ENCODE assay signal across 14 cellular contexts in the genomic region with DNA sequence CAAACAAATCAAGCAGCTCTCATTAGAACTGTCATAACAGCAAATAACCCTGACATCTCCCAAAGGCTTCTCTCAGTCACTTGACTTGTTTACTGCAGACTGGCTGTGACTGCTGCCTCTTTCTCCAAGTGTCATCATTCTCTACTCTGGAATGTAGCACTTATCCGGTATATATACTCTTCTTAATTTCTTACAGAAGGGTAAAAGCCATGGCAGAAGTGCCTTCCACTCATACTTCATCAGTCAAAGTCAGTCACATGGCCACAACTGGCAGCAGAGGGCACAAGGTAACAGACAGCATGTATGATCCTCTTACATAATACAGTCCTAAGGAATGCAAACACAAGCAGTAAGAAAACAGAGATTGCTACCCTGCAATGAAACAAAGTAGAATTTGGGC. TPM values are rescaled to one million over a fixed set of nuclear protein-coding genes. Genes with fewer than 3 reads are reported as not detected.
A peak's percentile ranks its signal among the peaks of the same experiment; 100 is the strongest.
DNase-seq lines count a peak whose midpoint lies in the region; ATAC-seq and TF ChIP-seq lines count a peak whose summit lies in the region.
"Had no signal": no experiment of that assay in that cellular context is flagged by ENCODE, and none has a peak within 500 bp of the region (broad histone marks: within the 10 kb centered on the region; RNA-seq: fewer than 3 reads in every experiment).

No MANE protein-coding gene starts in this region.

- no peaks in the 10 kb centered on the region for H3K9me3 Mint-ChIP-seq in activated CD4-positive, alpha-beta T cell treated with anti-CD3 and anti-CD28 coated beads, Interleukin-2, amount 10 ng/mL, durations not matched to agents 24 days and 14 days
- no peaks in the 10 kb centered on the region for H3K9me3 Mint-ChIP-seq in activated CD4-positive, alpha-beta T cell treated with anti-CD3 and anti-CD28 coated beads for 36 hours (ENCODE audit: low read depth)
- H3K9me3 Mint-ChIP-seq: IgD-negative memory B cell had no signal

- H3K9ac ChIP-seq in adipocyte (ENCODE audit: low read length) = no peak overlapping the region

- H3K27me3 ChIP-seq in adipocyte (replicated peaks; ENCODE audit: control insufficient read depth, insufficient read depth, low read length) (no peaks in the 10 kb centered on the region), upper lobe of right lung (no peaks in the 10 kb centered on the region)
- H3K27me3 ChIP-seq: ovary had no signal

- intact Hi-C loops in activated CD4-positive, alpha-beta T cell treated with anti-CD3 and anti-CD28 coated beads, Interleukin-2, amount 10 ng/mL, durations not matched to agents 24 days and 14 days (cut with micrococcal nuclease) = no loop called here
- intact Hi-C loops in activated CD4-positive, alpha-beta T cell treated with anti-CD3 and anti-CD28 coated beads for 36 hours (cut with DNase I, micrococcal nuclease) = no loop called here
- intact Hi-C loops in left ventricle myocardium superior (cut with micrococcal nuclease) (loop anchor here (10.0 kb wide), 1 partner anchor 47 kb away; a partner anchor contains a TSS), upper lobe of right lung (cut with DNase I) (no loop called here)

- CTCF ChIA-PET in activated CD4-positive, alpha-beta T cell treated with anti-CD3 and anti-CD28 coated beads for 36 hours (lab: Charles Lee) = interaction anchor here (0.6 to 0.7 kb wide), 2 partner anchors 21 to 29 kb away, joined by 3 to 4 read pairs; no protein-coding TSS in a partner anchor

- peaks cover 56% of the 10 kb centered on the region for H3K4me1 Mint-ChIP-seq in activated CD4-positive, alpha-beta T cell treated with anti-CD3 and anti-CD28 coated beads, Interleukin-2, amount 10 ng/mL, durations not matched to agents 24 days and 14 days
- H3K4me1 Mint-ChIP-seq in activated CD4-positive, alpha-beta T cell treated with anti-CD3 and anti-CD28 coated beads for 36 hours = peaks cover 33% of the 10 kb centered on the region

- H3K4me3 ChIP-seq in adipocyte (ENCODE audit: low read length) (no peak overlapping the region), upper lobe of right lung (no peak overlapping the region)
- H3K4me3 ChIP-seq: ovary, thoracic aorta had no signal

- H3K27me3 Mint-ChIP-seq in activated CD4-positive, alpha-beta T cell treated with anti-CD3 and anti-CD28 coated beads, Interleukin-2, amount 10 ng/mL, durations not matched to agents 24 days and 14 days = no peaks in the 10 kb centered on the region
- H3K27me3 Mint-ChIP-seq in activated CD4-positive, alpha-beta T cell treated with anti-CD3 and anti-CD28 coated beads for 36 hours = no peaks in the 10 kb centered on the region
- H3K27me3 Mint-ChIP-seq: IgD-negative memory B cell had no signal

- H3K4me1 ChIP-seq in adipocyte (ENCODE audit: control insufficient read depth, insufficient read depth, low read length) (peaks cover 24% of the 10 kb centered on the region), upper lobe of right lung (peaks cover 11% of the 10 kb centered on the region)

- ATAC-seq in activated CD4-positive, alpha-beta T cell treated with anti-CD3 and anti-CD28 coated beads for 36 hours = no peak
- ATAC-seq in left ventricle myocardium superior (peak; percentile 81), upper lobe of right lung (peak; percentile 66), GM21447 (IDR thresholded peaks at IDR 0.05; ENCODE audit: unreplicated experiment) (no peak)

- no peak overlapping the region for H3K4me3 Mint-ChIP-seq in activated CD4-positive, alpha-beta T cell treated with anti-CD3 and anti-CD28 coated beads, Interleukin-2, amount 10 ng/mL, durations not matched to agents 24 days and 14 days
- H3K4me3 Mint-ChIP-seq in activated CD4-positive, alpha-beta T cell treated with anti-CD3 and anti-CD28 coated beads for 36 hours = no peak overlapping the region
- H3K4me3 Mint-ChIP-seq: IgD-negative memory B cell had no signal

- no peak overlapping the region for H3K27ac ChIP-seq in upper lobe of right lung
- H3K27ac ChIP-seq: ovary, thoracic aorta had no signal

- DNase-seq in activated CD4-positive, alpha-beta T cell treated with anti-CD3 and anti-CD28 coated beads, Interleukin-2, amount 10 ng/mL, durations not matched to agents 24 days and 14 days = peak; percentile 47
- no peak for DNase-seq in activated CD4-positive, alpha-beta T cell treated with anti-CD3 and anti-CD28 coated beads for 36 hours
- DNase-seq in adipocyte (ENCODE audit: low read depth) (peak; percentile 34), left ventricle myocardium superior (no peak), upper lobe of right lung (no peak), DMS114 treated with DMSO at 0.1 percent for 48 hours (lab: John Stamatoyannopoulos, UW; ENCODE audit: unreplicated experiment) (no peak), middle frontal gyrus (ENCODE audit: extremely low spot score, low spot score) (no peak)
- DNase-seq: ACHN, activated gamma-delta T cell treated with Interleukin-2 at 50 U/mL for 16 hours, NCI-H1436 treated with DMSO at 0.1 percent for 48 hours, ovary had no signal

- H3K27ac Mint-ChIP-seq in activated CD4-positive, alpha-beta T cell treated with anti-CD3 and anti-CD28 coated beads, Interleukin-2, amount 10 ng/mL, durations not matched to agents 24 days and 14 days = no peak overlapping the region
- no peak overlapping the region for H3K27ac Mint-ChIP-seq in activated CD4-positive, alpha-beta T cell treated with anti-CD3 and anti-CD28 coated beads for 36 hours
- H3K27ac Mint-ChIP-seq: IgD-negative memory B cell had no signal

- H3K9me3 ChIP-seq in adipocyte (ENCODE audit: control insufficient read depth, low read length) (no peaks in the 10 kb centered on the region), upper lobe of right lung (no peaks in the 10 kb centered on the region)
- H3K9me3 ChIP-seq: ovary, thoracic aorta had no signal

- H3K36me3 Mint-ChIP-seq in activated CD4-positive, alpha-beta T cell treated with anti-CD3 and anti-CD28 coated beads, Interleukin-2, amount 10 ng/mL, durations not matched to agents 24 days and 14 days (ENCODE audit: low read depth) = peaks cover 11% of the 10 kb centered on the region
- peaks cover 2% of the 10 kb centered on the region for H3K36me3 Mint-ChIP-seq in activated CD4-positive, alpha-beta T cell treated with anti-CD3 and anti-CD28 coated beads for 36 hours (ENCODE audit: low read depth)
- H3K36me3 Mint-ChIP-seq: IgD-negative memory B cell had no signal

- POLR2A ChIA-PET in activated CD4-positive, alpha-beta T cell treated with anti-CD3 and anti-CD28 coated beads for 36 hours (lab: Charles Lee) = no interaction called here

- TF ChIP-seq CTCF in upper lobe of right lung (IDR thresholded peaks at IDR 0.05) = no peak

- H3K36me3 ChIP-seq in adipocyte (ENCODE audit: control insufficient read depth, insufficient read depth, low read length, severe bottlenecking) (no peaks in the 10 kb centered on the region), upper lobe of right lung (no peaks in the 10 kb centered on the region)
- H3K36me3 ChIP-seq: ovary, thoracic aorta had no signal

RNA-seq across cellular contexts. Expression of a gene that starts 9.3 kb away (rescaled TPM):
- total RNA-seq in activated CD4-positive, alpha-beta T cell treated with anti-CD3 and anti-CD28 coated beads, Interleukin-2, amount 10 ng/mL, durations not matched to agents 24 days and 14 days = 13.6 and 14.2 TPM in 2 replicates
- total RNA-seq in activated CD4-positive, alpha-beta T cell treated with anti-CD3 and anti-CD28 coated beads for 36 hours = 1 to 10 TPM; 6.1 to 8.1 TPM
- total RNA-seq in left ventricle myocardium superior (6.0 TPM), upper lobe of right lung (10.8 TPM)

RNA-seq across cellular contexts. Expression of a gene that starts 27.5 kb away (rescaled TPM):
- not detected in 2 replicates for total RNA-seq in activated CD4-positive, alpha-beta T cell treated with anti-CD3 and anti-CD28 coated beads, Interleukin-2, amount 10 ng/mL, durations not matched to agents 24 days and 14 days
- total RNA-seq in activated CD4-positive, alpha-beta T cell treated with anti-CD3 and anti-CD28 coated beads for 36 hours = not detected
- total RNA-seq in left ventricle myocardium superior (not detected), upper lobe of right lung (not detected)
- total RNA-seq: ovary, thoracic aorta had no signal

RNA-seq across cellular contexts. Expression of a gene that starts 40.6 kb away (rescaled TPM):
- total RNA-seq in activated CD4-positive, alpha-beta T cell treated with anti-CD3 and anti-CD28 coated beads, Interleukin-2, amount 10 ng/mL, durations not matched to agents 24 days and 14 days = not detected in 2 replicates
- not detected for total RNA-seq in activated CD4-positive, alpha-beta T cell treated with anti-CD3 and anti-CD28 coated beads for 36 hours
- total RNA-seq in left ventricle myocardium superior = not detected
- not detected for total RNA-seq in upper lobe of right lung
- total RNA-seq: ovary, thoracic aorta had no signal

RNA-seq across cellular contexts. Expression of a gene that starts 50.0 kb away (rescaled TPM):
- 10.3 and 14.7 TPM in 2 replicates for total RNA-seq in activated CD4-positive, alpha-beta T cell treated with anti-CD3 and anti-CD28 coated beads, Interleukin-2, amount 10 ng/mL, durations not matched to agents 24 days and 14 days
- 1 to 10 TPM; 6.9 to 8.9 TPM for total RNA-seq in activated CD4-positive, alpha-beta T cell treated with anti-CD3 and anti-CD28 coated beads for 36 hours
- total RNA-seq in left ventricle myocardium superior (26.7 TPM), upper lobe of right lung (12.5 TPM)

Comparison
In these comparisons a context has a peak if more than half of its experiments do, and no peak if none do; other contexts are left out.
1. DNase-seq: peak in activated CD4-positive, alpha-beta T cell treated with anti-CD3 and anti-CD28 coated beads, Interleukin-2, amount 10 ng/mL, durations not matched to agents 24 days and 14 days (single experiment) and adipocyte (single experiment); none in activated CD4-positive, alpha-beta T cell treated with anti-CD3 and anti-CD28 coated beads for 36 hours (single experiment), left ventricle myocardium superior (single experiment), upper lobe of right lung (single experiment), DMS114 treated with DMSO at 0.1 percent for 48 hours (single experiment) and middle frontal gyrus (single experiment).
2. ATAC-seq: peak in left ventricle myocardium superior (single experiment) and upper lobe of right lung (single experiment); none in activated CD4-positive, alpha-beta T cell treated with anti-CD3 and anti-CD28 coated beads for 36 hours (single experiment) and GM21447 (single experiment).